ENCODE assay signal across 18 cellular contexts in the genomic region with DNA sequence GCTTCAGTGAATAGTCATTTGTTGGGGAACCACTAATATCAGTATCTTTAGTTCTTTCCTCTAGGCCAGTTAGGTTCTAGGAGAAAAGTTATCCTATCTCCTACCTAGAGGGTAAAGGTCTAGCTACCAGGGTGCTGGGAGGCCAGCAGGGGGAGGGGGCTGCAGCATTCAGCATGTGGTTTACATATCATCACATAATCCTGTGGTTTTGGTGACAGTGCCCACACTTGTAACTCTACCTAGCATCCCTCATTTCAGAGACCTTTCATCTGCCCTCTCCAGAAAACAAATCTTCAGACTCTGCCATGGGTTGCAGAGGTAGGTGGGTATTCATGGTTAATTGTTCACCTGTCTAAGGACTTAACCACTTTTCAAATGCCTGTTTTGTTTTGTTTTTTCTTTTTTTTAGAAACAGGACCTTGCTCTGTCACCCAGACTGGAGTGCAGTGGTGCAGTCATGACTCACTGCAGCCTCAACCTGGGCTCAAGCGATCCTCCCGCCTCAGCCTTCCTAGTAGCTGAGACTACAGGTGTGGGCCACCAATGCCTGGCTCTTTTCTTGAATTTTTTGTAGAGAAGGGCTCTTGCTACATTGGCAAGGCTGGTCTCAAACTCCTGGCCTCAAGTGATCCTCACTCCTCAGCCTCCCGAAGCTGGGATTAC.
DNase-seq lines count a peak whose midpoint lies in the region; ATAC-seq lines count a peak whose summit lies in the region.
"Had no signal": no experiment of that assay in that cellular context is flagged by ENCODE, and none has a peak within 500 bp of the region (broad histone marks: within the 10 kb centered on the region; RNA-seq: fewer than 3 reads in every experiment).

No MANE protein-coding gene starts in this region.

- no peaks in the 10 kb centered on the region for H3K27me3 Mint-ChIP-seq in T-cell
- H3K27me3 Mint-ChIP-seq: CD4-positive, alpha-beta memory T cell had no signal

- no peaks in the 10 kb centered on the region for H3K36me3 Mint-ChIP-seq in T-cell
- no peaks in the 10 kb centered on the region for H3K36me3 Mint-ChIP-seq in activated naive CD4-positive, alpha-beta T cell treated with anti-CD3 and anti-CD28 coated beads, Interleukin-2, amount 50 U/mL, for 72 hours
- H3K36me3 Mint-ChIP-seq: CD4-positive, alpha-beta memory T cell had no signal

- no peak overlapping the region for H3K4me3 Mint-ChIP-seq in T-cell

- no peaks in the 10 kb centered on the region for H3K9me3 Mint-ChIP-seq in T-cell
- H3K9me3 Mint-ChIP-seq in activated naive CD4-positive, alpha-beta T cell treated with anti-CD3 and anti-CD28 coated beads, Interleukin-2, amount 50 U/mL, for 72 hours: no peaks in the 10 kb centered on the region
- H3K9me3 Mint-ChIP-seq: CD4-positive, alpha-beta memory T cell had no signal

- DNase-seq in activated naive CD4-positive, alpha-beta T cell treated with Interleukin-2 at 50 U/mL for 16 hours: peak; percentile 16
- DNase-seq in activated naive CD4-positive, alpha-beta T cell treated with anti-CD3 and anti-CD28 coated beads, Interleukin-2, amount 50 U/mL, for 16 hours: no peak
- DNase-seq in T-cell: peak in 1 of 34 experiments; percentile 8
- DNase-seq in activated naive CD4-positive, alpha-beta T cell treated with anti-CD3 and anti-CD28 coated beads, Interleukin-2, amount 50 U/mL, for 72 hours (ENCODE audit: low spot score in 2 of 2): no peak
- peak; percentile 18 for DNase-seq in stimulated activated naive CD8-positive, alpha-beta T cell treated with anti-CD3 and anti-CD28 coated beads, Interleukin-15, Interleukin-2, amounts not matched to agents 100 U/mL and 50 U/mL, for 24 hours
- DNase-seq in H4 (ENCODE audit: low spot score): no peak
- DNase-seq in RPMI8226: no peak
- DNase-seq: activated CD8-positive, alpha-beta memory T cell treated with anti-CD3 and anti-CD28 coated beads for 24 hours; activated effector memory CD4-positive, alpha-beta T cell treated with anti-CD3 and anti-CD28 coated beads, Interleukin-2, amount 50 U/mL, for 16 hours; aorta; caudate nucleus; erythroblast; lower lobe of right lung; NCI-H1694; NCI-H69; small intestine had no signal

- ATAC-seq in T-cell (replicated peaks in 1 of 4): peak in 2 of 4 experiments; percentile 33 to 52
- ATAC-seq in activated naive CD4-positive, alpha-beta T cell treated with anti-CD3 and anti-CD28 coated beads, Interleukin-2, amount 50 U/mL, for 72 hours: peak; percentile 55 to 71
- peak; percentile 65 for ATAC-seq in stimulated activated naive CD8-positive, alpha-beta T cell treated with anti-CD3 and anti-CD28 coated beads, Interleukin-15, Interleukin-2, amounts not matched to agents 100 U/mL and 50 U/mL, for 24 hours
- ATAC-seq: lower lobe of right lung, Right ventricle myocardium inferior had no signal

- peaks cover 26 to 34% (median 26%) of the 10 kb centered on the region in 3 donors for H3K4me1 Mint-ChIP-seq in T-cell

- POLR2A ChIA-PET in T-cell (lab: Charles Lee): interaction anchor here in 1 of 2 donors (0.5 kb wide), 1 partner anchor 604 kb away, joined by 4 read pairs; no protein-coding TSS in a partner anchor

- CTCF ChIA-PET in T-cell (lab: Charles Lee): no interaction called here

- H3K27ac Mint-ChIP-seq in T-cell: peak overlapping the region; percentile 39 to 56
- peak overlapping the region in 1 of 2 donors; percentile 53 for H3K27ac Mint-ChIP-seq in activated naive CD4-positive, alpha-beta T cell treated with anti-CD3 and anti-CD28 coated beads, Interleukin-2, amount 50 U/mL, for 72 hours

Comparison
In these comparisons a context has a peak if more than half of its experiments do, and no peak if none do; other contexts are left out.
1. DNase-seq: peak in activated naive CD4-positive, alpha-beta T cell treated with Interleukin-2 at 50 U/mL for 16 hours (single experiment) and stimulated activated naive CD8-positive, alpha-beta T cell treated with anti-CD3 and anti-CD28 coated beads, Interleukin-15, Interleukin-2, amounts not matched to agents 100 U/mL and 50 U/mL, for 24 hours (single experiment); none in activated naive CD4-positive, alpha-beta T cell treated with anti-CD3 and anti-CD28 coated beads, Interleukin-2, amount 50 U/mL, for 16 hours (single experiment), activated naive CD4-positive, alpha-beta T cell treated with anti-CD3 and anti-CD28 coated beads, Interleukin-2, amount 50 U/mL, for 72 hours (0 of 2), H4 (single experiment) and RPMI8226 (single experiment).